14 cellular contexts compared by ENCODE assay signal in the genomic region with DNA sequence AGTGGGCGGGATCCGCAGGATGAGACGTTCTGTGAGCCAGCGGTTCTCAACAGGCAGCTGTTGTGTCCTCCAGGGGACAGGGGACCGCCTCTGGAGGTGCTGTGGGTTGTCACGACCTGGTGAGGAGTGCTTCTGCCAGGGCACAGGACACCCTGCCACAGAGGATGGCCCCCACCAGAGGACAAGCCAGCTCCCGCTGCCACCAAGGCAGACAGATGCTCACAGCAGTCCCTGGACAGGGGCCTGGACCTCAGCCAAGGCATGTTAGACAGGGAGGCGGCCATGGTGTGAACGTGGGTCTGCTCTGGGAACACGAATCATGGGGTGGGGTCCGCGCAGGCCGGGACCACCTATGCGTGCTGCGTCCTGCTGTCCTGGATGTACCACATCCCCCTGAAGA. TPM values are rescaled to one million over a fixed set of nuclear protein-coding genes. Genes with fewer than 3 reads are reported as not detected.
A peak's percentile ranks its signal among the peaks of the same experiment; 100 is the strongest.
DNase-seq lines count a peak whose midpoint lies in the region; ATAC-seq and TF ChIP-seq lines count a peak whose summit lies in the region.
"Had no signal": no experiment of that assay in that cellular context is flagged by ENCODE, and none has a peak within 500 bp of the region (broad histone marks: within the 10 kb centered on the region; RNA-seq: fewer than 3 reads in every experiment).

No MANE protein-coding gene starts in this region.

- no peaks in the 10 kb centered on the region for H3K9me3 Mint-ChIP-seq in stimulated activated effector memory CD8-positive, alpha-beta T cell treated with anti-CD3 and anti-CD28 coated beads, Interleukin-12 subunit alpha, Interleukin-12 subunit beta, amount 100 ng/mL, for 72 hours
- H3K9me3 Mint-ChIP-seq: activated CD4-positive, alpha-beta T cell treated with anti-CD3 and anti-CD28 coated beads, Interleukin-2, amount 10 ng/mL, durations not matched to agents 24 days and 14 days; T-helper 2 cell treated with Interferon-gamma antibody and Interleukin-4, amounts not matched to agents 5 μg/mL and 100 μg/mL, for 36 hours had no signal

- peak overlapping the region; percentile 81; the same call in 1 of the 2 replicates for H3K4me2 ChIP-seq in MM.1S (ENCODE audit: low read depth, low read length)

- H4K20me1 ChIP-seq in MM.1S (ENCODE audit: insufficient read depth, low read length) = no peaks in the 10 kb centered on the region

- H3K36me3 ChIP-seq in MM.1S (replicated peaks; ENCODE audit: insufficient read depth, low read length) (no peaks in the 10 kb centered on the region), endocrine pancreas (ENCODE audit: control insufficient read depth, insufficient read depth, low read length) (no peaks in the 10 kb centered on the region), BE2C (no peaks in the 10 kb centered on the region)

- H3K4me3 ChIP-seq in MM.1S (ENCODE audit: low read length) (no peak overlapping the region), endocrine pancreas (ENCODE audit: control insufficient read depth, insufficient read depth, low read length) (no peak overlapping the region), BE2C (ENCODE audit: low read depth, low read length) (no peak overlapping the region)
- H3K4me3 ChIP-seq: K562 had no signal

- peaks cover 17% of the 10 kb centered on the region for H3K36me3 Mint-ChIP-seq in stimulated activated effector memory CD8-positive, alpha-beta T cell treated with anti-CD3 and anti-CD28 coated beads, Interleukin-12 subunit alpha, Interleukin-12 subunit beta, amount 100 ng/mL, for 72 hours

- no peaks in the 10 kb centered on the region for H3K79me2 ChIP-seq in MM.1S (ENCODE audit: low read length)

- DNase-seq in DMS53 (lab: John Stamatoyannopoulos, UW) (peak; percentile 62), DMS53 treated with DMSO at 0.1 percent for 48 hours (lab: John Stamatoyannopoulos, UW; ENCODE audit: unreplicated experiment) (no peak), MM.1S (no peak), NCI-H82 treated with DMSO at 0.1 percent for 48 hours (lab: John Stamatoyannopoulos, UW; ENCODE audit: unreplicated experiment) (no peak), BE2C (no peak)
- DNase-seq in stimulated activated effector memory CD8-positive, alpha-beta T cell treated with anti-CD3 and anti-CD28 coated beads, Interleukin-12 subunit alpha, Interleukin-12 subunit beta, amount 100 ng/mL, for 72 hours (ENCODE audit: low spot score in 2 of 2) = peak in 1 of 2 donors; percentile 61
- DNase-seq: GOT3, NCI-H1417 treated with DMSO at 0.1 percent for 48 hours, NCI-H446 treated with DMSO at 0.1 percent for 48 hours had no signal

- peaks cover 25% of the 10 kb centered on the region for H3F3A ChIP-seq in MM.1S (ENCODE audit: insufficient read depth, low read length)

- TF ChIP-seq CTCF in MM.1S (IDR thresholded peaks at IDR 0.05; ENCODE audit: low read length) = no peak
- TF ChIP-seq CTCF in BE2C (IDR thresholded peaks at IDR 0.05; ENCODE audit: low read depth, low read length) = no peak

- H3K4me1 ChIP-seq in MM.1S (ENCODE audit: low read length) (peaks cover 30% of the 10 kb centered on the region), endocrine pancreas (ENCODE audit: control insufficient read depth, insufficient read depth, low read length) (no peaks in the 10 kb centered on the region), BE2C (peaks cover 12% of the 10 kb centered on the region; the same call in 1 of the 2 replicates)

- no peaks in the 10 kb centered on the region for H3K9me3 ChIP-seq in MM.1S (replicated peaks; ENCODE audit: insufficient read depth, low read length)
- no peaks in the 10 kb centered on the region for H3K9me3 ChIP-seq in endocrine pancreas (ENCODE audit: control insufficient read depth, low read length)
- no peaks in the 10 kb centered on the region for H3K9me3 ChIP-seq in BE2C

- no peaks in the 10 kb centered on the region for H3K9me2 ChIP-seq in MM.1S (replicated peaks; ENCODE audit: insufficient read depth, low read length)

- H3K27ac ChIP-seq in MM.1S (ENCODE audit: low read length) = no peak overlapping the region

- ATAC-seq in stimulated activated effector memory CD8-positive, alpha-beta T cell treated with anti-CD3 and anti-CD28 coated beads, Interleukin-12 subunit alpha, Interleukin-12 subunit beta, amount 100 ng/mL, for 72 hours = no peak
- no peak for ATAC-seq in HG03520 (IDR thresholded peaks at IDR 0.05; ENCODE audit: unreplicated experiment)

- H3K4me3 Mint-ChIP-seq in stimulated activated effector memory CD8-positive, alpha-beta T cell treated with anti-CD3 and anti-CD28 coated beads, Interleukin-12 subunit alpha, Interleukin-12 subunit beta, amount 100 ng/mL, for 72 hours = peak overlapping the region; percentile 38

- H3K9ac ChIP-seq in MM.1S (ENCODE audit: low read length) = no peak overlapping the region
- H3K9ac ChIP-seq in endocrine pancreas (ENCODE audit: control insufficient read depth, insufficient read depth, low read length) = peak overlapping the region; percentile 19

- no peak overlapping the region for H3K27ac Mint-ChIP-seq in stimulated activated effector memory CD8-positive, alpha-beta T cell treated with anti-CD3 and anti-CD28 coated beads, Interleukin-12 subunit alpha, Interleukin-12 subunit beta, amount 100 ng/mL, for 72 hours

- H3K4me1 Mint-ChIP-seq in stimulated activated effector memory CD8-positive, alpha-beta T cell treated with anti-CD3 and anti-CD28 coated beads, Interleukin-12 subunit alpha, Interleukin-12 subunit beta, amount 100 ng/mL, for 72 hours = peaks cover 49% of the 10 kb centered on the region

- H3K27me3 ChIP-seq in MM.1S (replicated peaks; ENCODE audit: insufficient read depth, low read length) = no peaks in the 10 kb centered on the region
- H3K27me3 ChIP-seq in endocrine pancreas (ENCODE audit: control insufficient read depth, insufficient read depth, low read length) = no peaks in the 10 kb centered on the region
- H3K27me3 ChIP-seq in BE2C = peaks cover 2% of the 10 kb centered on the region; the same call in 1 of the 2 replicates

- H2AFZ ChIP-seq in MM.1S (ENCODE audit: low read length) = peak overlapping the region; percentile 33; the same call in 1 of the 2 replicates

RNA-seq across cellular contexts. Expression of a gene that starts 11.7 kb away (rescaled TPM):
- 33.2 TPM for polyA plus RNA-seq in BE2C (2012; ENCODE audit: insufficient read depth, insufficient read length, low read depth)

RNA-seq across cellular contexts. Expression of a gene that starts 11.9 kb away (rescaled TPM):
- 36.3 TPM for polyA plus RNA-seq in BE2C (2012; ENCODE audit: insufficient read depth, insufficient read length, low read depth)

RNA-seq across cellular contexts. Expression of a gene that starts 30.4 kb away (rescaled TPM):
- 286 TPM for polyA plus RNA-seq in BE2C (2012; ENCODE audit: insufficient read depth, insufficient read length, low read depth)
